In genomic region chr6:139472341-139473038, GRCh38 we compare ENCODE assay signal across 12 cellular contexts.
A peak's percentile ranks its signal among the peaks of the same experiment; 100 is the strongest.
DNase-seq lines count a peak whose midpoint lies in the region; ATAC-seq, FAIRE-seq and TF ChIP-seq lines count a peak whose summit lies in the region.
"Had no signal": no experiment of that assay in that cellular context is flagged by ENCODE, and none has a peak within 500 bp of the region (broad histone marks: within the 10 kb centered on the region; RNA-seq: fewer than 3 reads in every experiment).

No MANE protein-coding gene starts in this region.

- H2AFZ ChIP-seq in astrocyte (ENCODE audit: low read depth, low read length): peak overlapping the region; percentile 64

- no peaks in the 10 kb centered on the region for H3K9me3 Mint-ChIP-seq in astrocyte (ENCODE audit: unreplicated experiment)
- no peaks in the 10 kb centered on the region for H3K9me3 Mint-ChIP-seq in immature natural killer cell

- H4K20me1 ChIP-seq in astrocyte (ENCODE audit: insufficient read depth, low read length): no peaks in the 10 kb centered on the region

- H3K9ac ChIP-seq in astrocyte (ENCODE audit: low read length): no peak overlapping the region

- H3K27me3 Mint-ChIP-seq in astrocyte (ENCODE audit: low read depth, unreplicated experiment) (no peaks in the 10 kb centered on the region), immature natural killer cell (ENCODE audit: low read depth in 3 of 3) (peaks cover 0 to under 1% (median 0%) of the 10 kb centered on the region in 3 donors)
- H3K27me3 Mint-ChIP-seq: activated CD8-positive, alpha-beta memory T cell treated with anti-CD3 and anti-CD28 coated beads, Interleukin-2, amount 10 ng/mL, durations not matched to agents 7 days and 5 days; T-helper 17 cell had no signal

- FAIRE-seq in astrocyte (lab: Jason Lieb, UNC): peak; percentile 34

- H3K9me3 ChIP-seq in astrocyte (ENCODE audit: insufficient read depth, low read depth, low read length): no peaks in the 10 kb centered on the region
- no peaks in the 10 kb centered on the region for H3K9me3 ChIP-seq in right cardiac atrium (ENCODE audit: control insufficient read depth, low read length)
- no peaks in the 10 kb centered on the region for H3K9me3 ChIP-seq in psoas muscle

- no peaks in the 10 kb centered on the region for H3K36me3 Mint-ChIP-seq in astrocyte (ENCODE audit: low read depth, unreplicated experiment)
- no peaks in the 10 kb centered on the region for H3K36me3 Mint-ChIP-seq in immature natural killer cell
- H3K36me3 Mint-ChIP-seq: activated CD8-positive, alpha-beta memory T cell treated with anti-CD3 and anti-CD28 coated beads, Interleukin-2, amount 10 ng/mL, durations not matched to agents 7 days and 5 days had no signal

- intact Hi-C loops in right cardiac atrium (cut with DNase I) (no loop called here), psoas muscle (cut with DNase I) (no loop called here)

- WGBS in right cardiac atrium: 61% methylated on average over 12 of the region's 12 CpGs
- 48 to 71% (median 50%) methylated on average over 12 of the region's 12 CpGs for WGBS in psoas muscle, 3 donors

- H3K4me1 Mint-ChIP-seq in astrocyte (ENCODE audit: low read depth, unreplicated experiment) (peaks cover 32% of the 10 kb centered on the region), immature natural killer cell (peaks cover 0 to 2% of the 10 kb centered on the region in 2 donors)

- no peak overlapping the region for H3K27ac ChIP-seq in astrocyte (ENCODE audit: low read depth, low read length)
- H3K27ac ChIP-seq in right cardiac atrium (ENCODE audit: low read length): peak overlapping the region; percentile 63
- peak overlapping the region; percentile 71 for H3K27ac ChIP-seq in psoas muscle

- H3K27ac Mint-ChIP-seq in astrocyte (ENCODE audit: unreplicated experiment) (peak overlapping the region; percentile 24), immature natural killer cell (no peak overlapping the region)
- H3K27ac Mint-ChIP-seq: activated CD8-positive, alpha-beta memory T cell treated with anti-CD3 and anti-CD28 coated beads, Interleukin-2, amount 10 ng/mL, durations not matched to agents 7 days and 5 days; T-helper 17 cell had no signal

- TF ChIP-seq CTCF in astrocyte (IDR thresholded peaks at IDR 0.05; ENCODE audit: insufficient read depth, low read depth, low read length) (no peak), psoas muscle (IDR thresholded peaks at IDR 0.05) (no peak)

- peak overlapping the region; percentile 46 for H3K4me2 ChIP-seq in astrocyte (ENCODE audit: low read length)

- H3K4me1 ChIP-seq in astrocyte (ENCODE audit: insufficient read depth, low read length) (peaks cover 17% of the 10 kb centered on the region), right cardiac atrium (ENCODE audit: control insufficient read depth, insufficient read depth, low read length) (peaks cover 3% of the 10 kb centered on the region), psoas muscle (peaks cover 23% of the 10 kb centered on the region)

- H3K4me3 Mint-ChIP-seq in astrocyte (ENCODE audit: unreplicated experiment) (no peak overlapping the region), immature natural killer cell (no peak overlapping the region)
- H3K4me3 Mint-ChIP-seq: activated CD8-positive, alpha-beta memory T cell treated with anti-CD3 and anti-CD28 coated beads, Interleukin-2, amount 10 ng/mL, durations not matched to agents 7 days and 5 days; T-helper 17 cell had no signal

- H3K4me3 ChIP-seq in astrocyte (ENCODE audit: insufficient read depth, low read depth, low read length) (no peak overlapping the region), right cardiac atrium (ENCODE audit: low read length) (no peak overlapping the region), psoas muscle (peak overlapping the region; percentile 45)

- H3K36me3 ChIP-seq in astrocyte (ENCODE audit: insufficient read depth, low read length): no peaks in the 10 kb centered on the region
- H3K36me3 ChIP-seq in psoas muscle (ENCODE audit: insufficient read depth in 1 of 2, low read depth in 1 of 2): no peaks in the 10 kb centered on the region

- DNase-seq in AG20443 (ENCODE audit: low spot score): peak; percentile 70
- DNase-seq in astrocyte (ENCODE audit: low read depth): peak; percentile 51
- DNase-seq in right cardiac atrium: no peak
- no peak for DNase-seq in psoas muscle
- no peak for DNase-seq in stimulated activated CD4-positive, alpha-beta T cell treated with anti-CD3 and anti-CD28 coated beads, Interleukin-4, amount 100 ng/mL, for 24 hours
- no peak for DNase-seq in immature natural killer cell
- DNase-seq: activated CD8-positive, alpha-beta memory T cell treated with anti-CD3 and anti-CD28 coated beads, Interleukin-2, amount 10 ng/mL, durations not matched to agents 7 days and 5 days; NCI-H2081 treated with DMSO at 0.1 percent for 48 hours; PC-3; T-helper 17 cell had no signal

- ATAC-seq in right cardiac atrium: peak; percentile 41 to 63
- ATAC-seq in psoas muscle: peak in 3 of 4 donors; percentile 18 to 37 (median 27)
- ATAC-seq in GM21360 (IDR thresholded peaks at IDR 0.05; ENCODE audit: unreplicated experiment): no peak
- no peak for ATAC-seq in HG03135 (IDR thresholded peaks at IDR 0.05; ENCODE audit: unreplicated experiment)
- ATAC-seq: activated CD8-positive, alpha-beta memory T cell treated with anti-CD3 and anti-CD28 coated beads, Interleukin-2, amount 10 ng/mL, durations not matched to agents 7 days and 5 days; PC-3; T-helper 17 cell had no signal

- H3K27me3 ChIP-seq in astrocyte (ENCODE audit: insufficient read depth, low read length) (no peaks in the 10 kb centered on the region), right cardiac atrium (ENCODE audit: control insufficient read depth, insufficient read depth) (no peaks in the 10 kb centered on the region), psoas muscle (ENCODE audit: insufficient read depth in 3 of 3, low read length in 2 of 3) (no peaks in the 10 kb centered on the region)

- H3K79me2 ChIP-seq in astrocyte (ENCODE audit: insufficient read depth, low read length): no peaks in the 10 kb centered on the region

Comparison
In these comparisons a context has a peak if more than half of its experiments do, and no peak if none do; other contexts are left out.
1. DNase-seq: peak in AG20443 (single experiment) and astrocyte (single experiment); none in right cardiac atrium (0 of 3), psoas muscle (0 of 2), stimulated activated CD4-positive, alpha-beta T cell treated with anti-CD3 and anti-CD28 coated beads, Interleukin-4, amount 100 ng/mL, for 24 hours (single experiment) and immature natural killer cell (0 of 3).
2. ATAC-seq: peak in right cardiac atrium (2 of 2) and psoas muscle (3 of 4); none in GM21360 (single experiment) and HG03135 (single experiment).